In genomic region chr13:99982741-99983400, GRCh38 we compare ENCODE assay signal across 11 cellular contexts. TPM values are rescaled to one million over a fixed set of nuclear protein-coding genes. Genes with fewer than 3 reads are reported as not detected.
A peak's percentile ranks its signal among the peaks of the same experiment; 100 is the strongest.
DNase-seq lines count a peak whose midpoint lies in the region; TF ChIP-seq lines count a peak whose summit lies in the region.
"Had no signal": no experiment of that assay in that cellular context is flagged by ENCODE, and none has a peak within 500 bp of the region (broad histone marks: within the 10 kb centered on the region; RNA-seq: fewer than 3 reads in every experiment).

No MANE protein-coding gene starts in this region.

- DNase-seq in activated CD4-positive, alpha-beta memory T cell treated with anti-CD3 and anti-CD28 coated beads for 36 hours: no peak
- DNase-seq in iPS DF 6.9 (ENCODE audit: low read depth, low spot score): no peak
- no peak for DNase-seq in mesenteric fat pad (ENCODE audit: low spot score)
- DNase-seq in stimulated activated CD4-positive, alpha-beta T cell treated with anti-CD3 and anti-CD28 coated beads, Interleukin-4, amount 100 ng/mL, for 24 hours: no peak
- no peak for DNase-seq in EL
- DNase-seq in GM23248: no peak
- DNase-seq: DMS79 treated with DMSO at 0.1 percent for 48 hours, kidney glomerular epithelial cell had no signal

- no peaks in the 10 kb centered on the region for H3K27me3 ChIP-seq in iPS DF 6.9 (ENCODE audit: control insufficient read depth, insufficient read depth, low read length)
- peaks cover 80% of the 10 kb centered on the region for H3K27me3 ChIP-seq in GM23248 (replicated peaks; ENCODE audit: insufficient read depth)

- H2AFZ ChIP-seq in GM23248: no peak overlapping the region

- H3K27ac ChIP-seq in 22Rv1 (peak overlapping the region; percentile 94), iPS DF 6.9 (ENCODE audit: low read length) (no peak overlapping the region), GM23248 (no peak overlapping the region)

- H3K27ac Mint-ChIP-seq in activated CD4-positive, alpha-beta memory T cell treated with anti-CD3 and anti-CD28 coated beads for 36 hours: no peak overlapping the region

- CTCF ChIA-PET in activated CD4-positive, alpha-beta memory T cell treated with anti-CD3 and anti-CD28 coated beads for 36 hours (lab: Charles Lee): interaction anchor here (0.5 to 0.9 kb wide), 3 partner anchors 294 to 378 kb away, joined by 3 to 4 read pairs (median 4); no protein-coding TSS in a partner anchor

- no peaks in the 10 kb centered on the region for H3K79me2 ChIP-seq in GM23248 (ENCODE audit: insufficient read depth)

- H3F3A ChIP-seq in GM23248 (ENCODE audit: insufficient read depth): no peaks in the 10 kb centered on the region

- no peaks in the 10 kb centered on the region for H4K20me1 ChIP-seq in GM23248 (ENCODE audit: insufficient read depth)

- peak overlapping the region; percentile 66 for H3K9ac ChIP-seq in ES-I3 (ENCODE audit: low read depth, low read length)
- H3K9ac ChIP-seq in GM23248: no peak overlapping the region

- H3K4me3 ChIP-seq in iPS DF 6.9 (ENCODE audit: low read length) (peak overlapping the region; percentile 82), GM23248 (no peak overlapping the region)

- no peaks in the 10 kb centered on the region for H3K9me3 Mint-ChIP-seq in activated CD4-positive, alpha-beta memory T cell treated with anti-CD3 and anti-CD28 coated beads for 36 hours

- no peak overlapping the region for H3K4me2 ChIP-seq in GM23248 (ENCODE audit: unreplicated experiment)

- H3K36me3 Mint-ChIP-seq in activated CD4-positive, alpha-beta memory T cell treated with anti-CD3 and anti-CD28 coated beads for 36 hours: peaks cover 12% of the 10 kb centered on the region

- intact Hi-C loops in activated CD4-positive, alpha-beta memory T cell treated with anti-CD3 and anti-CD28 coated beads for 36 hours (cut with micrococcal nuclease): loop anchor here (1.0 to 10.0 kb wide), 3 partner anchors 13 to 532 kb away; no protein-coding TSS in a partner anchor

- no peaks in the 10 kb centered on the region for H3K9me3 ChIP-seq in ES-I3 (ENCODE audit: control insufficient read depth, insufficient read depth, low read length)
- H3K9me3 ChIP-seq in iPS DF 6.9 (ENCODE audit: control insufficient read depth, insufficient read depth, low read length): no peaks in the 10 kb centered on the region
- no peaks in the 10 kb centered on the region for H3K9me3 ChIP-seq in GM23248 (ENCODE audit: low read depth)

- WGBS in iPS DF 6.9 (ENCODE audit: insufficient coverage, insufficient read length): no CpG with 5 or more reads among the region's 41 CpGs
- WGBS in GM23248 (ENCODE audit: low coverage in 1 of 2, low lambda C conversion rate in 2 of 2, missing lambda C conversion rate in 2 of 2), 2 experiments: 21 to 24% methylated on average over 38 to 40 of the region's 41 CpGs

- H3K36me3 ChIP-seq in ES-I3 (ENCODE audit: insufficient read depth, low read length) (no peaks in the 10 kb centered on the region), iPS DF 6.9 (ENCODE audit: control insufficient read depth, insufficient read depth, low read length) (peaks cover 12% of the 10 kb centered on the region), GM23248 (ENCODE audit: low read depth) (no peaks in the 10 kb centered on the region)

- H3K4me1 ChIP-seq in ES-I3 (ENCODE audit: insufficient read depth, low read length): peaks cover 5% of the 10 kb centered on the region; the same call in 1 of the 2 replicates
- H3K4me1 ChIP-seq in iPS DF 6.9 (ENCODE audit: control insufficient read depth, insufficient read depth, low read length): peaks cover 3% of the 10 kb centered on the region; the same call in 1 of the 2 replicates
- H3K4me1 ChIP-seq in GM23248 (ENCODE audit: insufficient read depth): no peaks in the 10 kb centered on the region

- POLR2A ChIA-PET in activated CD4-positive, alpha-beta memory T cell treated with anti-CD3 and anti-CD28 coated beads for 36 hours (lab: Charles Lee): no interaction called here

- H3K4me1 Mint-ChIP-seq in activated CD4-positive, alpha-beta memory T cell treated with anti-CD3 and anti-CD28 coated beads for 36 hours (ENCODE audit: low read depth): peaks cover 21% of the 10 kb centered on the region

- H3K27me3 Mint-ChIP-seq in activated CD4-positive, alpha-beta memory T cell treated with anti-CD3 and anti-CD28 coated beads for 36 hours: peaks cover 63% of the 10 kb centered on the region

- H3K9me2 ChIP-seq in GM23248 (ENCODE audit: insufficient read depth): no peaks in the 10 kb centered on the region

- H3K4me3 Mint-ChIP-seq in activated CD4-positive, alpha-beta memory T cell treated with anti-CD3 and anti-CD28 coated beads for 36 hours: peak overlapping the region; percentile 50

- in situ Hi-C loops in GM23248 (cut with MboI): no loop called here

- TF ChIP-seq CTCF in 22Rv1 (IDR thresholded peaks at IDR 0.05): no peak

RNA-seq across cellular contexts. Expression of gene ZIC2, which starts 1.3 kb away (rescaled TPM):
- total RNA-seq in activated CD4-positive, alpha-beta memory T cell treated with anti-CD3 and anti-CD28 coated beads for 36 hours: not detected
- total RNA-seq in mesenteric fat pad: not detected
- not detected in 2 replicates for total RNA-seq in GM23248 (2014; rRNA removed; shearing (Covaris generic))
- polyA plus RNA-seq in GM23248 (2016; fragmentation: Nextera tagmentation; extraction: Ambion mirVana): not detected in 2 replicates
- total RNA-seq: dermis blood vessel endothelial cell had no signal

RNA-seq across cellular contexts. Expression of gene ZIC5, which starts 11.3 kb away (rescaled TPM):
- total RNA-seq in activated CD4-positive, alpha-beta memory T cell treated with anti-CD3 and anti-CD28 coated beads for 36 hours: not detected
- total RNA-seq in mesenteric fat pad: not detected
- not detected in 2 replicates for total RNA-seq in GM23248 (2014; rRNA removed; shearing (Covaris generic))
- polyA plus RNA-seq in GM23248 (2016; fragmentation: Nextera tagmentation; extraction: Ambion mirVana): not detected in 2 replicates
